In genomic region chr2:113176696-113177355, GRCh38 we compare ENCODE assay signal across 16 cellular contexts. TPM values are rescaled to one million over a fixed set of nuclear protein-coding genes. Genes with fewer than 3 reads are reported as not detected.
A peak's percentile ranks its signal among the peaks of the same experiment; 100 is the strongest.
DNase-seq lines count a peak whose midpoint lies in the region; ATAC-seq and TF ChIP-seq lines count a peak whose summit lies in the region.
"Had no signal": no experiment of that assay in that cellular context is flagged by ENCODE, and none has a peak within 500 bp of the region (broad histone marks: within the 10 kb centered on the region; RNA-seq: fewer than 3 reads in every experiment).

No MANE protein-coding gene starts in this region.

- H3K9me3 ChIP-seq in BLaER1: no peaks in the 10 kb centered on the region
- H3K9me3 ChIP-seq in CD8-positive, alpha-beta memory T cell (ENCODE audit: low read length): no peaks in the 10 kb centered on the region
- no peaks in the 10 kb centered on the region for H3K9me3 ChIP-seq in mononuclear cell (ENCODE audit: low read depth, low read length)

- H3K4me1 ChIP-seq in BLaER1: peaks cover 86% of the 10 kb centered on the region
- peaks cover 81% of the 10 kb centered on the region for H3K4me1 ChIP-seq in CD8-positive, alpha-beta memory T cell (ENCODE audit: insufficient read depth, low read length)
- H3K4me1 ChIP-seq in mononuclear cell (ENCODE audit: insufficient read depth, low read length): peaks cover 91% of the 10 kb centered on the region

- H3K4me1 Mint-ChIP-seq in CD8-positive, alpha-beta memory T cell: peaks cover 81 to 94% (median 85%) of the 10 kb centered on the region in 3 donors
- peaks cover 78% of the 10 kb centered on the region for H3K4me1 Mint-ChIP-seq in activated CD8-positive, alpha-beta T cell treated with anti-CD3 and anti-CD28 coated beads for 36 hours (ENCODE audit: low read depth)

- peaks cover 8% of the 10 kb centered on the region; the same call in 1 of the 2 replicates for H3K36me3 ChIP-seq in BLaER1
- peaks cover 15% of the 10 kb centered on the region for H3K36me3 ChIP-seq in CD8-positive, alpha-beta memory T cell (ENCODE audit: insufficient read depth, low read length)

- POLR2A ChIA-PET in CD8-positive, alpha-beta memory T cell (lab: Charles Lee): interaction anchor here (4.2 kb wide), 1 partner anchor 19 kb away, joined by 40 read pairs; no protein-coding TSS in a partner anchor
- POLR2A ChIA-PET in activated CD8-positive, alpha-beta T cell treated with anti-CD3 and anti-CD28 coated beads for 36 hours (lab: Charles Lee): interaction anchor here (0.7 to 5.8 kb wide), 7 partner anchors 12 to 104 kb away, joined by 3 to 58 read pairs (median 5); no protein-coding TSS in a partner anchor

- CTCF ChIA-PET in CD8-positive, alpha-beta memory T cell (lab: Charles Lee): interaction anchor here (1.4 to 8.0 kb wide), 4 partner anchors 20 to 38 kb away, joined by 3 to 135 read pairs (median 61); no protein-coding TSS in a partner anchor
- CTCF ChIA-PET in activated CD8-positive, alpha-beta T cell treated with anti-CD3 and anti-CD28 coated beads for 36 hours (lab: Charles Lee): interaction anchor here (3.6 to 8.3 kb wide), 4 partner anchors 13 to 40 kb away, joined by 22 to 127 read pairs (median 38); no protein-coding TSS in a partner anchor

- H3K27me3 ChIP-seq in BLaER1: no peaks in the 10 kb centered on the region
- H3K27me3 ChIP-seq in CD8-positive, alpha-beta memory T cell (ENCODE audit: insufficient read depth, low read length, poor library complexity, severe bottlenecking): no peaks in the 10 kb centered on the region
- H3K27me3 ChIP-seq in mononuclear cell (ENCODE audit: insufficient read depth, low read length): no peaks in the 10 kb centered on the region

- peak overlapping the region; percentile 89 to 95 (median 93) for H3K4me3 Mint-ChIP-seq in CD8-positive, alpha-beta memory T cell
- peak overlapping the region; percentile 84 for H3K4me3 Mint-ChIP-seq in activated CD8-positive, alpha-beta T cell treated with anti-CD3 and anti-CD28 coated beads for 36 hours

- no peak overlapping the region for H3K27ac ChIP-seq in BLaER1
- no peak overlapping the region for H3K27ac ChIP-seq in CD8-positive, alpha-beta memory T cell (ENCODE audit: low read depth, low read length)
- H3K27ac ChIP-seq: C4-2B had no signal

- intact Hi-C loops in activated CD8-positive, alpha-beta T cell treated with anti-CD3 and anti-CD28 coated beads for 36 hours (cut with micrococcal nuclease): no loop called here

- H3K36me3 Mint-ChIP-seq in CD8-positive, alpha-beta memory T cell: peaks cover 0 to 50% (median 8%) of the 10 kb centered on the region in 3 donors
- peaks cover 92% of the 10 kb centered on the region for H3K36me3 Mint-ChIP-seq in activated CD8-positive, alpha-beta T cell treated with anti-CD3 and anti-CD28 coated beads for 36 hours (ENCODE audit: low read depth)

- peaks cover 0 to 3% of the 10 kb centered on the region in 2 donors for H3K27me3 Mint-ChIP-seq in CD8-positive, alpha-beta memory T cell
- no peaks in the 10 kb centered on the region for H3K27me3 Mint-ChIP-seq in activated CD8-positive, alpha-beta T cell treated with anti-CD3 and anti-CD28 coated beads for 36 hours

- H3K4me2 ChIP-seq in BLaER1: peak overlapping the region; percentile 98

- no peak for TF ChIP-seq CTCF in activated CD8-positive, alpha-beta T cell treated with anti-CD3 and anti-CD28 coated beads for 36 hours (IDR thresholded peaks at IDR 0.05)
- TF ChIP-seq CTCF in GM20000 (IDR thresholded peaks at IDR 0.05; ENCODE audit: extremely low read depth, missing control alignments): no peak

- H3K9me3 Mint-ChIP-seq in CD8-positive, alpha-beta memory T cell: peaks cover 0 to 3% (median 0%) of the 10 kb centered on the region in 5 donors
- peaks cover under 1% of the 10 kb centered on the region for H3K9me3 Mint-ChIP-seq in activated CD8-positive, alpha-beta T cell treated with anti-CD3 and anti-CD28 coated beads for 36 hours

- H3K27ac Mint-ChIP-seq in CD8-positive, alpha-beta memory T cell: peak overlapping the region; percentile 85 to 98 (median 94)
- peak overlapping the region; percentile 81 for H3K27ac Mint-ChIP-seq in activated CD8-positive, alpha-beta T cell treated with anti-CD3 and anti-CD28 coated beads for 36 hours

- peaks cover 66% of the 10 kb centered on the region for H4K20me1 ChIP-seq in BLaER1

- no peak for DNase-seq in CD8-positive, alpha-beta memory T cell
- no peak for DNase-seq in activated CD8-positive, alpha-beta T cell treated with anti-CD3 and anti-CD28 coated beads for 36 hours
- no peak for DNase-seq in NCI-H1105 (lab: John Stamatoyannopoulos, UW)
- DNase-seq in GM20000 (ENCODE audit: low spot score): no peak
- DNase-seq: HCEC 1CT; NCI-H2107; retina; stimulated activated CD4-positive, alpha-beta T cell treated with anti-CD3 and anti-CD28 coated beads, Interleukin-2, amount 100 ng/mL, for 48 hours had no signal

- H3K9ac ChIP-seq in BLaER1: no peak overlapping the region

- H3K4me3 ChIP-seq in BLaER1 (no peak overlapping the region), mononuclear cell (ENCODE audit: low read length) (peak overlapping the region; percentile 63)
- H3K4me3 ChIP-seq in CD8-positive, alpha-beta memory T cell (ENCODE audit: low read length): peak overlapping the region; percentile 88

- no peak for ATAC-seq in activated CD8-positive, alpha-beta T cell treated with anti-CD3 and anti-CD28 coated beads for 36 hours
- no peak for ATAC-seq in GM18867 (IDR thresholded peaks at IDR 0.05; ENCODE audit: unreplicated experiment)
- ATAC-seq: activated CD4-positive, CD25-positive, alpha-beta regulatory T cell treated with anti-CD3 and anti-CD28 coated beads, Interleukin-2, amount 50 U/mL, for 24 hours had no signal

RNA-seq across cellular contexts. Expression of gene PSD4, which starts 3.1 kb away (rescaled TPM):
- total RNA-seq in CD8-positive, alpha-beta memory T cell: 100 to 1,000 TPM; 192 to 193 TPM
- 42.1 TPM for polyA plus RNA-seq in CD8-positive, alpha-beta memory T cell
- total RNA-seq in activated CD8-positive, alpha-beta T cell treated with anti-CD3 and anti-CD28 coated beads for 36 hours: 100 to 1,000 TPM; 247 to 251 TPM
- 47.2 TPM for total RNA-seq in mononuclear cell

RNA-seq across cellular contexts. Expression of gene IL1RN, which starts 49.4 kb away (rescaled TPM):
- total RNA-seq in CD8-positive, alpha-beta memory T cell: 1 to 10 TPM; 1.2 to 2.3 TPM
- polyA plus RNA-seq in CD8-positive, alpha-beta memory T cell: not detected
- under 1 TPM; 0.50 to 0.85 TPM for total RNA-seq in activated CD8-positive, alpha-beta T cell treated with anti-CD3 and anti-CD28 coated beads for 36 hours
- total RNA-seq in mononuclear cell: 203 TPM
- total RNA-seq: cerebellum, MCF 10A, SK-MEL-5 had no signal

Comparison
In these comparisons a context has a peak if more than half of its experiments do, and no peak if none do; other contexts are left out.
1. RNA of gene IL1RN, which starts 49.4 kb away (total RNA-seq): 203 TPM in mononuclear cell (single experiment); 1.2 to 2.3 TPM in CD8-positive, alpha-beta memory T cell and 0.50 to 0.85 TPM in activated CD8-positive, alpha-beta T cell treated with anti-CD3 and anti-CD28 coated beads for 36 hours; every median in the first group is over 10 times any median in the second.